Comparison of ENCODE assay signal across 13 cellular contexts in genomic region chr17:43995150-43995471, GRCh38. TPM values are rescaled to one million over a fixed set of nuclear protein-coding genes. Genes with fewer than 3 reads are reported as not detected.
DNase-seq lines count a peak whose midpoint lies in the region; ATAC-seq, FAIRE-seq and TF ChIP-seq lines count a peak whose summit lies in the region.
"Had no signal": no experiment of that assay in that cellular context is flagged by ENCODE, and none has a peak within 500 bp of the region (broad histone marks: within the 10 kb centered on the region; RNA-seq: fewer than 3 reads in every experiment).

No MANE protein-coding gene starts in this region.

- DNase-seq in activated CD8-positive, alpha-beta T cell treated with anti-CD3 and anti-CD28 coated beads for 36 hours: no peak
- no peak for DNase-seq in activated CD8-positive, alpha-beta T cell treated with anti-CD3 and anti-CD28 coated beads, Interleukin-2, amount 10 ng/mL, durations not matched to agents 7 days and 5 days
- no peak for DNase-seq in RWPE1 (ENCODE audit: low spot score)
- no peak for DNase-seq in fibroblast of lung (ENCODE audit: low read depth in 2 of 2)
- no peak for DNase-seq in stimulated activated naive B cell treated with anti-CD40 and anti-IgM and Interleukin-4, amounts not matched to agents 10 μg/mL and 1 μg/mL and 100 μg/mL, for 72 hours
- DNase-seq in Ammon's horn (ENCODE audit: low spot score): no peak
- no peak for DNase-seq in HTR-8/SVneo (ENCODE audit: insufficient read length, low spot score)
- no peak for DNase-seq in NCI-H524 treated with DMSO at 0.1 percent for 48 hours (lab: John Stamatoyannopoulos, UW)
- DNase-seq: NCI-H2171 treated with DMSO at 0.1 percent for 48 hours had no signal

- intact Hi-C loops in activated CD8-positive, alpha-beta T cell treated with anti-CD3 and anti-CD28 coated beads for 36 hours (cut with micrococcal nuclease): loop anchor here (2.0 kb wide), 1 partner anchor 50 kb away; no protein-coding TSS in a partner anchor

- H3K27me3 Mint-ChIP-seq in activated CD8-positive, alpha-beta T cell treated with anti-CD3 and anti-CD28 coated beads for 36 hours: peaks cover 14% of the 10 kb centered on the region
- peaks cover 34% of the 10 kb centered on the region for H3K27me3 Mint-ChIP-seq in activated CD8-positive, alpha-beta T cell treated with anti-CD3 and anti-CD28 coated beads, Interleukin-2, amount 10 ng/mL, durations not matched to agents 7 days and 5 days (ENCODE audit: low read depth)
- H3K27me3 Mint-ChIP-seq in stimulated activated naive B cell treated with anti-CD40 and anti-IgM and Interleukin-4, amounts not matched to agents 10 μg/mL and 1 μg/mL and 100 μg/mL, for 72 hours: peaks cover 20 to 26% of the 10 kb centered on the region in 2 donors

- no peak overlapping the region for H3K27ac Mint-ChIP-seq in activated CD8-positive, alpha-beta T cell treated with anti-CD3 and anti-CD28 coated beads for 36 hours
- no peak overlapping the region for H3K27ac Mint-ChIP-seq in activated CD8-positive, alpha-beta T cell treated with anti-CD3 and anti-CD28 coated beads, Interleukin-2, amount 10 ng/mL, durations not matched to agents 7 days and 5 days
- no peak overlapping the region for H3K27ac Mint-ChIP-seq in stimulated activated naive B cell treated with anti-CD40 and anti-IgM and Interleukin-4, amounts not matched to agents 10 μg/mL and 1 μg/mL and 100 μg/mL, for 72 hours

- ATAC-seq in activated CD8-positive, alpha-beta T cell treated with anti-CD3 and anti-CD28 coated beads for 36 hours: no peak
- ATAC-seq in activated CD8-positive, alpha-beta T cell treated with anti-CD3 and anti-CD28 coated beads, Interleukin-2, amount 10 ng/mL, durations not matched to agents 7 days and 5 days: no peak
- no peak for ATAC-seq in stimulated activated naive B cell treated with anti-CD40 and anti-IgM and Interleukin-4, amounts not matched to agents 10 μg/mL and 1 μg/mL and 100 μg/mL, for 72 hours (replicated peaks)

- CTCF ChIA-PET in activated CD8-positive, alpha-beta T cell treated with anti-CD3 and anti-CD28 coated beads for 36 hours (lab: Charles Lee): interaction anchor here (1.0 to 6.2 kb wide), 11 partner anchors 11 to 116 kb away, joined by 3 to 62 read pairs (median 7); partner anchors contain the start of gene PPY
- CTCF ChIA-PET in activated CD8-positive, alpha-beta T cell treated with anti-CD3 and anti-CD28 coated beads, Interleukin-2, amount 10 ng/mL, durations not matched to agents 7 days and 5 days (lab: Charles Lee): interaction anchor here (1.1 to 4.3 kb wide), 6 partner anchors 8 to 96 kb away, joined by 3 to 42 read pairs (median 3); partner anchors contain the start of gene PPY
- CTCF ChIA-PET in RWPE1 (lab: Yijun Ruan, JAX): interaction anchor here (0.7 to 2.3 kb wide), 7 partner anchors 12 to 154 kb away, joined by 3 to 18 read pairs (median 4); no protein-coding TSS in a partner anchor

- no peaks in the 10 kb centered on the region for H3K9me3 ChIP-seq in fibroblast of lung (ENCODE audit: control insufficient read depth, insufficient read depth, low read depth, low read length)
- H3K9me3 ChIP-seq: transverse colon had no signal

- H3K4me1 Mint-ChIP-seq in activated CD8-positive, alpha-beta T cell treated with anti-CD3 and anti-CD28 coated beads for 36 hours (ENCODE audit: low read depth): no peaks in the 10 kb centered on the region
- H3K4me1 Mint-ChIP-seq in activated CD8-positive, alpha-beta T cell treated with anti-CD3 and anti-CD28 coated beads, Interleukin-2, amount 10 ng/mL, durations not matched to agents 7 days and 5 days (ENCODE audit: low read depth): no peaks in the 10 kb centered on the region
- H3K4me1 Mint-ChIP-seq in stimulated activated naive B cell treated with anti-CD40 and anti-IgM and Interleukin-4, amounts not matched to agents 10 μg/mL and 1 μg/mL and 100 μg/mL, for 72 hours: peaks cover 1 to 13% of the 10 kb centered on the region in 2 donors

- peaks cover 3% of the 10 kb centered on the region for H3K27me3 ChIP-seq in fibroblast of lung (ENCODE audit: control insufficient read depth, insufficient read depth, low read length)

- peak overlapping the region; percentile 78 for H3K4me2 ChIP-seq in fibroblast of lung (ENCODE audit: extremely low read depth, insufficient read depth, low read length)

- POLR2A ChIA-PET in activated CD8-positive, alpha-beta T cell treated with anti-CD3 and anti-CD28 coated beads for 36 hours (lab: Charles Lee): no interaction called here
- POLR2A ChIA-PET in activated CD8-positive, alpha-beta T cell treated with anti-CD3 and anti-CD28 coated beads, Interleukin-2, amount 10 ng/mL, durations not matched to agents 7 days and 5 days (lab: Charles Lee): interaction anchor here (0.6 kb wide), 1 partner anchor 1254 kb away, joined by 3 read pairs; no protein-coding TSS in a partner anchor
- POLR2A ChIA-PET in RWPE1 (lab: Yijun Ruan, JAX; ENCODE audit: low non-redundant PET): interaction anchor here (0.6 kb wide), 1 partner anchor 134 kb away, joined by 3 read pairs; no protein-coding TSS in a partner anchor

- no peaks in the 10 kb centered on the region for H3K4me1 ChIP-seq in fibroblast of lung (ENCODE audit: control insufficient read depth, extremely low read depth, insufficient read depth, low read length)

- H3K9ac ChIP-seq in fibroblast of lung (ENCODE audit: insufficient read depth, low read length): no peak overlapping the region

- no peak overlapping the region for H2AFZ ChIP-seq in fibroblast of lung (ENCODE audit: low read length)

- H3K36me3 ChIP-seq in fibroblast of lung (ENCODE audit: control insufficient read depth, insufficient read depth, low read length): no peaks in the 10 kb centered on the region
- H3K36me3 ChIP-seq: transverse colon had no signal

- no peaks in the 10 kb centered on the region for H3K79me2 ChIP-seq in fibroblast of lung (ENCODE audit: control insufficient read depth, insufficient read depth, low read length)

- no peaks in the 10 kb centered on the region for H4K20me1 ChIP-seq in fibroblast of lung (ENCODE audit: control insufficient read depth, extremely low read depth, insufficient read depth, low read length)

- H3K27ac ChIP-seq in RWPE1 (no peak overlapping the region), fibroblast of lung (ENCODE audit: insufficient read depth, low read length) (no peak overlapping the region)
- H3K27ac ChIP-seq: transverse colon had no signal

- H3K4me3 Mint-ChIP-seq in activated CD8-positive, alpha-beta T cell treated with anti-CD3 and anti-CD28 coated beads for 36 hours: no peak overlapping the region
- no peak overlapping the region for H3K4me3 Mint-ChIP-seq in activated CD8-positive, alpha-beta T cell treated with anti-CD3 and anti-CD28 coated beads, Interleukin-2, amount 10 ng/mL, durations not matched to agents 7 days and 5 days
- H3K4me3 Mint-ChIP-seq in stimulated activated naive B cell treated with anti-CD40 and anti-IgM and Interleukin-4, amounts not matched to agents 10 μg/mL and 1 μg/mL and 100 μg/mL, for 72 hours: peak overlapping the region; percentile 56 to 66

- no peaks in the 10 kb centered on the region for H3K9me3 Mint-ChIP-seq in activated CD8-positive, alpha-beta T cell treated with anti-CD3 and anti-CD28 coated beads for 36 hours
- H3K9me3 Mint-ChIP-seq in activated CD8-positive, alpha-beta T cell treated with anti-CD3 and anti-CD28 coated beads, Interleukin-2, amount 10 ng/mL, durations not matched to agents 7 days and 5 days (ENCODE audit: insufficient read depth): no peaks in the 10 kb centered on the region
- no peaks in the 10 kb centered on the region for H3K9me3 Mint-ChIP-seq in stimulated activated naive B cell treated with anti-CD40 and anti-IgM and Interleukin-4, amounts not matched to agents 10 μg/mL and 1 μg/mL and 100 μg/mL, for 72 hours

- H3K4me3 ChIP-seq in fibroblast of lung (replicated peaks in 1 of 4; ENCODE audit: control extremely low read depth in 1 of 4, insufficient read depth in 1 of 4, low read depth in 3 of 4, low read length in 4 of 4): peak overlapping the region in 3 of 4 experiments; percentile 32 to 50 (median 38)

- no peak for FAIRE-seq in HTR-8/SVneo (lab: Jason Lieb, UNC)

- peak; percentile 39 for TF ChIP-seq CTCF in activated CD8-positive, alpha-beta T cell treated with anti-CD3 and anti-CD28 coated beads for 36 hours (IDR thresholded peaks at IDR 0.05)
- TF ChIP-seq CTCF in RWPE1 (conservative IDR thresholded peaks at IDR 0.05; ENCODE audit: low read depth): peak; percentile 61
- TF ChIP-seq CTCF in fibroblast of lung (conservative IDR thresholded peaks at IDR 0.05 in 1 of 2, IDR thresholded peaks at IDR 0.05 in 1 of 2; ENCODE audit: low read depth in 1 of 2, low read length in 2 of 2): no peak

- H3K36me3 Mint-ChIP-seq in activated CD8-positive, alpha-beta T cell treated with anti-CD3 and anti-CD28 coated beads for 36 hours (ENCODE audit: low read depth): no peaks in the 10 kb centered on the region
- no peaks in the 10 kb centered on the region for H3K36me3 Mint-ChIP-seq in activated CD8-positive, alpha-beta T cell treated with anti-CD3 and anti-CD28 coated beads, Interleukin-2, amount 10 ng/mL, durations not matched to agents 7 days and 5 days (ENCODE audit: low read depth)
- H3K36me3 Mint-ChIP-seq in stimulated activated naive B cell treated with anti-CD40 and anti-IgM and Interleukin-4, amounts not matched to agents 10 μg/mL and 1 μg/mL and 100 μg/mL, for 72 hours: no peaks in the 10 kb centered on the region

RNA-seq across cellular contexts. Expression of gene NAGS, which starts 9.3 kb away (rescaled TPM):
- total RNA-seq in activated CD8-positive, alpha-beta T cell treated with anti-CD3 and anti-CD28 coated beads for 36 hours: 1 to 10 TPM; 1.7 to 2.4 TPM
- under 1 TPM; 0.68 to 0.78 TPM for total RNA-seq in activated CD8-positive, alpha-beta T cell treated with anti-CD3 and anti-CD28 coated beads, Interleukin-2, amount 10 ng/mL, durations not matched to agents 7 days and 5 days
- total RNA-seq in fibroblast of lung: 3.3 and 7.4 TPM in 2 replicates
- 0.58 and 0.95 TPM in 2 replicates for polyA plus RNA-seq in fibroblast of lung
- 0.78 and 1.9 TPM in 2 replicates for polyA plus RNA-seq in fibroblast of lung (2012)
- 0.30 TPM in 1 of 2 replicates, not detected in the other for polyA minus RNA-seq in fibroblast of lung (ENCODE audit: low replicate concordance)

RNA-seq across cellular contexts. Expression of gene TMEM101, which starts 19.7 kb away (rescaled TPM):
- 10 to 100 TPM; 26.1 to 28.5 TPM for total RNA-seq in activated CD8-positive, alpha-beta T cell treated with anti-CD3 and anti-CD28 coated beads for 36 hours
- total RNA-seq in activated CD8-positive, alpha-beta T cell treated with anti-CD3 and anti-CD28 coated beads, Interleukin-2, amount 10 ng/mL, durations not matched to agents 7 days and 5 days: 10 to 100 TPM; 24.3 to 26.0 TPM
- total RNA-seq in fibroblast of lung: 99.4 and 107 TPM in 2 replicates
- polyA plus RNA-seq in fibroblast of lung: 26.0 and 32.3 TPM in 2 replicates
- polyA plus RNA-seq in fibroblast of lung (2012): 26.5 and 33.9 TPM in 2 replicates
- 54.5 and 98.6 TPM in 2 replicates for polyA minus RNA-seq in fibroblast of lung (ENCODE audit: low replicate concordance)

RNA-seq across cellular contexts. Expression of gene PYY, which starts 41.4 kb away (rescaled TPM):
- total RNA-seq in activated CD8-positive, alpha-beta T cell treated with anti-CD3 and anti-CD28 coated beads for 36 hours: under 1 TPM in 1 of 2 experiments, not detected in 1; 0.29 TPM
- not detected for total RNA-seq in activated CD8-positive, alpha-beta T cell treated with anti-CD3 and anti-CD28 coated beads, Interleukin-2, amount 10 ng/mL, durations not matched to agents 7 days and 5 days
- total RNA-seq in fibroblast of lung: 0.33 TPM in 1 of 2 replicates, not detected in the other
- polyA plus RNA-seq in fibroblast of lung: not detected in 2 replicates
- not detected in 2 replicates for polyA plus RNA-seq in fibroblast of lung (2012)
- polyA minus RNA-seq in fibroblast of lung (ENCODE audit: low replicate concordance): not detected in 2 replicates
- total RNA-seq: M059J, mononuclear cell, right cardiac atrium had no signal
- polyA plus RNA-seq: right cardiac atrium had no signal

RNA-seq across cellular contexts. Expression of gene PPY, which starts 52.8 kb away (rescaled TPM):
- not detected for total RNA-seq in activated CD8-positive, alpha-beta T cell treated with anti-CD3 and anti-CD28 coated beads for 36 hours
- total RNA-seq in activated CD8-positive, alpha-beta T cell treated with anti-CD3 and anti-CD28 coated beads, Interleukin-2, amount 10 ng/mL, durations not matched to agents 7 days and 5 days: not detected
- total RNA-seq in fibroblast of lung: not detected in 2 replicates
- not detected in 2 replicates for polyA plus RNA-seq in fibroblast of lung
- not detected in 2 replicates for polyA plus RNA-seq in fibroblast of lung (2012)
- not detected in 2 replicates for polyA minus RNA-seq in fibroblast of lung (ENCODE audit: low replicate concordance)
- total RNA-seq: M059J, mononuclear cell, right cardiac atrium, transverse colon had no signal
- polyA plus RNA-seq: right cardiac atrium had no signal

Comparison
In these comparisons a context has a peak if more than half of its experiments do, and no peak if none do; other contexts are left out.
1. H3K4me3 Mint-ChIP-seq: peak in stimulated activated naive B cell treated with anti-CD40 and anti-IgM and Interleukin-4, amounts not matched to agents 10 μg/mL and 1 μg/mL and 100 μg/mL, for 72 hours (2 of 2); none in activated CD8-positive, alpha-beta T cell treated with anti-CD3 and anti-CD28 coated beads for 36 hours (single experiment) and activated CD8-positive, alpha-beta T cell treated with anti-CD3 and anti-CD28 coated beads, Interleukin-2, amount 10 ng/mL, durations not matched to agents 7 days and 5 days (single experiment).
2. CTCF ChIP-seq: peak in activated CD8-positive, alpha-beta T cell treated with anti-CD3 and anti-CD28 coated beads for 36 hours (single experiment) and RWPE1 (single experiment); none in fibroblast of lung (0 of 2).